Comparison of ENCODE assay signal across 8 cellular contexts in genomic region chr6:111985202-111985731, GRCh38.
DNase-seq lines count a peak whose midpoint lies in the region; ATAC-seq and TF ChIP-seq lines count a peak whose summit lies in the region.

No MANE protein-coding gene starts in this region.

- H3K4me1 ChIP-seq in adipocyte (ENCODE audit: control insufficient read depth, insufficient read depth, low read length) (peaks cover 45% of the 10 kb centered on the region), lung (ENCODE audit: control insufficient read depth in 2 of 2, insufficient read depth in 2 of 2, low read length in 2 of 2) (peaks cover 0 to 4% of the 10 kb centered on the region in 2 donors), gastroesophageal sphincter (peaks cover 0 to 8% (median 0%) of the 10 kb centered on the region in 3 donors)

- TF ChIP-seq CTCF in lung (IDR thresholded peaks at IDR 0.05; ENCODE audit: control extremely low read depth, extremely low read depth): no peak
- no peak for TF ChIP-seq CTCF in gastroesophageal sphincter (IDR thresholded peaks at IDR 0.05)

- WGBS in lung, 2 donors: 72 to 88% methylated on average over 4 of the region's 4 CpGs
- WGBS in gastroesophageal sphincter (ENCODE audit: low coverage in 1 of 2), 2 donors: 71 to 81% methylated on average over 4 of the region's 4 CpGs

- TF ChIP-seq POLR2A in gastroesophageal sphincter (IDR thresholded peaks at IDR 0.05): no peak

- ATAC-seq in lung (ENCODE audit: insufficient read depth, low FRiP score): peak; percentile 74
- ATAC-seq in HG03139 (IDR thresholded peaks at IDR 0.05; ENCODE audit: unreplicated experiment): no peak
- ATAC-seq in GM18909 (IDR thresholded peaks at IDR 0.05; ENCODE audit: poor library complexity, unreplicated experiment): no peak
- ATAC-seq in gastroesophageal sphincter: no peak

- no peak for TF ChIP-seq EP300 in gastroesophageal sphincter (IDR thresholded peaks at IDR 0.05)

- no peak overlapping the region for H3K4me3 ChIP-seq in adipocyte (ENCODE audit: low read length)
- no peak overlapping the region for H3K4me3 ChIP-seq in lung
- H3K4me3 ChIP-seq in gastroesophageal sphincter: no peak overlapping the region

- no peaks in the 10 kb centered on the region for H3K27me3 ChIP-seq in adipocyte (replicated peaks; ENCODE audit: control insufficient read depth, insufficient read depth, low read length)
- H3K27me3 ChIP-seq in lung (ENCODE audit: control insufficient read depth, insufficient read depth): no peaks in the 10 kb centered on the region
- H3K27me3 ChIP-seq in gastroesophageal sphincter: no peaks in the 10 kb centered on the region

- H3K9ac ChIP-seq in adipocyte (ENCODE audit: low read length): peak overlapping the region; percentile 30

- DNase-seq in COLO829 (ENCODE audit: low spot score) (peak; percentile 56), NCI-H1417 treated with DMSO at 0.1 percent for 48 hours (lab: John Stamatoyannopoulos, UW) (peak; percentile 21), adipocyte (ENCODE audit: low read depth) (peak; percentile 63), lung (ENCODE audit: low spot score) (peak; percentile 73), NOMO-1 treated with DMSO at 0.1 percent for 48 hours (lab: John Stamatoyannopoulos, UW; ENCODE audit: unreplicated experiment) (no peak)

- H3K36me3 ChIP-seq in adipocyte (ENCODE audit: control insufficient read depth, insufficient read depth, low read length, severe bottlenecking) (no peaks in the 10 kb centered on the region), lung (ENCODE audit: control insufficient read depth in 2 of 2, insufficient read depth in 2 of 2, low read length in 2 of 2) (no peaks in the 10 kb centered on the region), gastroesophageal sphincter (no peaks in the 10 kb centered on the region)

- peak overlapping the region in 1 of 2 donors; percentile 70 for H3K27ac ChIP-seq in lung (ENCODE audit: low read depth in 1 of 2, low read length in 1 of 2)
- H3K27ac ChIP-seq in gastroesophageal sphincter: no peak overlapping the region

- H3K9me3 ChIP-seq in adipocyte (ENCODE audit: control insufficient read depth, low read length) (no peaks in the 10 kb centered on the region), lung (ENCODE audit: control insufficient read depth in 2 of 2, insufficient read depth in 1 of 2, low read length in 1 of 2) (no peaks in the 10 kb centered on the region), gastroesophageal sphincter (no peaks in the 10 kb centered on the region)
